Comparison of ENCODE assay signal across 1 cellular context in the genomic region with DNA sequence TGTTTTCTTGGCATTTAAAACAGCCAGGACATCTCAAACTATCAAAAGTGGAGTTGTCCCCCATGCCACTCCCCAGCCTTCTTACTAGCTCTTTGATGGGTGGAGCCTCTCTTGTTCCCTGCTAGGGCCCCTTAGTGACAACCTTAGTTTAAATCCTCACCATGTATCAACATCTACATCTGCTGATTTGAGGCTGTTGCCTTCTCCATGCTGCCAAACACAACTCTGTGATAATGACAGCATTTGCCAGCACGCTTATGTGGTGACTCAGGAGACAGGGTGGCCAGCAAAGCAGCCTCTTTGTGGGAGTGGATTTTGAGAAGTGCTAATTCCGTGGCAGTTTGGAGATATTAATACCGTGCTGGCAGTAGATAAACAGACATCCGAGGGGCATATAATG.
TF ChIP-seq lines count a peak whose summit lies in the region.

No MANE protein-coding gene starts in this region.

TF ChIP-seq in SK-N-SH treated with all-trans-retinoic acid at 6 μM for 48 hours, 23 proteins besides CTCF, POLR2A, EP300 and RAD21 (continued from another document):
- TF ChIP-seq ZFP3 (CRISPR knock-in tag; IDR thresholded peaks at IDR 0.05) (no peak), SNAI2 (CRISPR knock-in tag; IDR thresholded peaks at IDR 0.05) (no peak), ZNF565 (CRISPR knock-in tag; conservative IDR thresholded peaks at IDR 0.05; ENCODE audit: low read depth) (no peak), GLIS3 (CRISPR knock-in tag; IDR thresholded peaks at IDR 0.05) (no peak), OSR1 (CRISPR knock-in tag; IDR thresholded peaks at IDR 0.05) (no peak), PPARA (CRISPR knock-in tag; IDR thresholded peaks at IDR 0.05; ENCODE audit: borderline replicate concordance) (no peak)
- TF ChIP-seq, protein P1, sequence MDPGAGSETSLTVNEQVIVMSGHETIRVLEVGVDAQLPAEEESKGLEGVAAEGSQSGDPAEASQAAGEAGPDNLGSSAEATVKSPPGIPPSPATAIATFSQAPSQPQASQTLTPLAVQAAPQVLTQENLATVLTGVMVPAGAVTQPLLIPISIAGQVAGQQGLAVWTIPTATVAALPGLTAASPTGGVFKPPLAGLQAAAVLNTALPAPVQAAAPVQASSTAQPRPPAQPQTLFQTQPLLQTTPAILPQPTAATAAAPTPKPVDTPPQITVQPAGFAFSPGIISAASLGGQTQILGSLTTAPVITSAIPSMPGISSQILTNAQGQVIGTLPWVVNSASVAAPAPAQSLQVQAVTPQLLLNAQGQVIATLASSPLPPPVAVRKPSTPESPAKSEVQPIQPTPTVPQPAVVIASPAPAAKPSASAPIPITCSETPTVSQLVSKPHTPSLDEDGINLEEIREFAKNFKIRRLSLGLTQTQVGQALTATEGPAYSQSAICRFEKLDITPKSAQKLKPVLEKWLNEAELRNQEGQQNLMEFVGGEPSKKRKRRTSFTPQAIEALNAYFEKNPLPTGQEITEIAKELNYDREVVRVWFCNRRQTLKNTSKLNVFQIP (CRISPR knock-in tag; IDR thresholded peaks at IDR 0.05; ENCODE audit: borderline replicate concordance, low read depth), result no peak
- TF ChIP-seq, protein P2, sequence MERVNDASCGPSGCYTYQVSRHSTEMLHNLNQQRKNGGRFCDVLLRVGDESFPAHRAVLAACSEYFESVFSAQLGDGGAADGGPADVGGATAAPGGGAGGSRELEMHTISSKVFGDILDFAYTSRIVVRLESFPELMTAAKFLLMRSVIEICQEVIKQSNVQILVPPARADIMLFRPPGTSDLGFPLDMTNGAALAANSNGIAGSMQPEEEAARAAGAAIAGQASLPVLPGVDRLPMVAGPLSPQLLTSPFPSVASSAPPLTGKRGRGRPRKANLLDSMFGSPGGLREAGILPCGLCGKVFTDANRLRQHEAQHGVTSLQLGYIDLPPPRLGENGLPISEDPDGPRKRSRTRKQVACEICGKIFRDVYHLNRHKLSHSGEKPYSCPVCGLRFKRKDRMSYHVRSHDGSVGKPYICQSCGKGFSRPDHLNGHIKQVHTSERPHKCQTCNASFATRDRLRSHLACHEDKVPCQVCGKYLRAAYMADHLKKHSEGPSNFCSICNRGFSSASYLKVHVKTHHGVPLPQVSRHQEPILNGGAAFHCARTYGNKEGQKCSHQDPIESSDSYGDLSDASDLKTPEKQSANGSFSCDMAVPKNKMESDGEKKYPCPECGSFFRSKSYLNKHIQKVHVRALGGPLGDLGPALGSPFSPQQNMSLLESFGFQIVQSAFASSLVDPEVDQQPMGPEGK (CRISPR knock-in tag; IDR thresholded peaks at IDR 0.05; ENCODE audit: borderline replicate concordance), result no peak
- TF ChIP-seq, protein P3, sequence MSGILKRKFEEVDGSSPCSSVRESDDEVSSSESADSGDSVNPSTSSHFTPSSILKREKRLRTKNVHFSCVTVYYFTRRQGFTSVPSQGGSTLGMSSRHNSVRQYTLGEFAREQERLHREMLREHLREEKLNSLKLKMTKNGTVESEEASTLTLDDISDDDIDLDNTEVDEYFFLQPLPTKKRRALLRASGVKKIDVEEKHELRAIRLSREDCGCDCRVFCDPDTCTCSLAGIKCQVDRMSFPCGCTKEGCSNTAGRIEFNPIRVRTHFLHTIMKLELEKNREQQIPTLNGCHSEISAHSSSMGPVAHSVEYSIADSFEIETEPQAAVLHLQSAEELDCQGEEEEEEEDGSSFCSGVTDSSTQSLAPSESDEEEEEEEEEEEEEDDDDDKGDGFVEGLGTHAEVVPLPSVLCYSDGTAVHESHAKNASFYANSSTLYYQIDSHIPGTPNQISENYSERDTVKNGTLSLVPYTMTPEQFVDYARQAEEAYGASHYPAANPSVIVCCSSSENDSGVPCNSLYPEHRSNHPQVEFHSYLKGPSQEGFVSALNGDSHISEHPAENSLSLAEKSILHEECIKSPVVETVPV (CRISPR knock-in tag; IDR thresholded peaks at IDR 0.05), result no peak
